21 cellular contexts compared by ENCODE assay signal in genomic region chr14:79578470-79578869, GRCh38.
A peak's percentile ranks its signal among the peaks of the same experiment; 100 is the strongest.
DNase-seq lines count a peak whose midpoint lies in the region; ATAC-seq, FAIRE-seq and TF ChIP-seq lines count a peak whose summit lies in the region.
"Had no signal": no experiment of that assay in that cellular context is flagged by ENCODE, and none has a peak within 500 bp of the region (broad histone marks: within the 10 kb centered on the region; RNA-seq: fewer than 3 reads in every experiment).

No MANE protein-coding gene starts in this region.

- H3K4me1 Mint-ChIP-seq in nephron progenitor cell = peaks cover 62% of the 10 kb centered on the region
- H3K4me1 Mint-ChIP-seq in activated T-cell treated with anti-CD3 and anti-CD28 coated beads, Interleukin-2, amount 50 U/mL, for 72 hours (ENCODE audit: low read depth) = no peaks in the 10 kb centered on the region
- H3K4me1 Mint-ChIP-seq: CD8-positive, alpha-beta memory T cell had no signal

- CTCF ChIA-PET in A549 (lab: Yijun Ruan, JAX) = no interaction called here

- 0 out of 3 replicates have a peak overlapping the region, but pooled peaks have one; percentile 16 for H3K4me2 ChIP-seq in A549

- ATAC-seq in A549 (no peak), GM18502 (IDR thresholded peaks at IDR 0.05; ENCODE audit: poor library complexity, unreplicated experiment) (no peak)
- no peak for ATAC-seq in activated T-cell treated with anti-CD3 and anti-CD28 coated beads, Interleukin-2, amount 50 U/mL, for 72 hours (replicated peaks in 1 of 2)
- ATAC-seq: SK-N-SH treated with all-trans-retinoic acid at 6 μM for 48 hours had no signal

- no peaks in the 10 kb centered on the region for H3K36me3 Mint-ChIP-seq in nephron progenitor cell (ENCODE audit: low read depth)
- H3K36me3 Mint-ChIP-seq in activated T-cell treated with anti-CD3 and anti-CD28 coated beads, Interleukin-2, amount 50 U/mL, for 72 hours (ENCODE audit: insufficient read depth in 2 of 2) = no peaks in the 10 kb centered on the region
- H3K36me3 Mint-ChIP-seq: CD8-positive, alpha-beta memory T cell had no signal

- TF ChIP-seq CTCF in A549 (IDR thresholded peaks at IDR 0.05) = no peak
- no peak for TF ChIP-seq CTCF in nephron progenitor cell (IDR thresholded peaks at IDR 0.05)

- no peak for TF ChIP-seq EP300 in A549 (IDR thresholded peaks at IDR 0.05)

- no peaks in the 10 kb centered on the region for H3K9me3 ChIP-seq in A549

- H3K4me1 ChIP-seq in A549 = peaks cover 29% of the 10 kb centered on the region

- H3K4me3 Mint-ChIP-seq in nephron progenitor cell = no peak overlapping the region
- no peak overlapping the region for H3K4me3 Mint-ChIP-seq in activated T-cell treated with anti-CD3 and anti-CD28 coated beads, Interleukin-2, amount 50 U/mL, for 72 hours
- H3K4me3 Mint-ChIP-seq: CD8-positive, alpha-beta memory T cell had no signal

- WGBS in A549 (ENCODE audit: missing lambda C conversion rate) = 64% methylated on average over 3 of the region's 3 CpGs

- POLR2A ChIA-PET in A549 (lab: Yijun Ruan, JAX) = no interaction called here

- no peak for TF ChIP-seq POLR2A in A549 (IDR thresholded peaks at IDR 0.05; ENCODE audit: low read length)

- no peak for TF ChIP-seq RAD21 in A549 (conservative IDR thresholded peaks at IDR 0.05 in 1 of 2, IDR thresholded peaks at IDR 0.05 in 1 of 2)

- peak overlapping the region in 1 of 2 experiments; percentile 37; a peak in 3 of 6 replicates for H3K27ac ChIP-seq in A549
- H3K27ac ChIP-seq: 22Rv1 had no signal

- H3K4me3 ChIP-seq in A549 = no peak overlapping the region

- DNase-seq in A549 (ENCODE audit: low read depth in 1 of 2, low spot score in 1 of 2) (no peak), M059J (ENCODE audit: low read depth) (peak; percentile 74), cerebellar cortex (ENCODE audit: low spot score) (peak; percentile 29), nephron progenitor cell (no peak), activated gamma-delta T cell treated with Interleukin-2 at 50 U/mL for 16 hours (no peak)
- DNase-seq in activated CD4-positive, alpha-beta T cell treated with anti-CD3 and anti-CD28 coated beads, Interleukin-2, amount 50 U/mL, for 48 hours = no peak
- no peak for DNase-seq in activated T-cell treated with anti-CD3 and anti-CD28 coated beads, Interleukin-2, amount 50 U/mL, for 72 hours
- DNase-seq: CD8-positive, alpha-beta memory T cell; DMS79 treated with DMSO at 0.1 percent for 48 hours; GF-D8; GOT3; NCI-H1105 treated with DMSO at 0.1 percent for 48 hours; NCI-H1694 treated with DMSO at 0.1 percent for 48 hours; NCI-H446 treated with DMSO at 0.1 percent for 48 hours; NCI-H748 treated with DMSO at 0.1 percent for 48 hours; OCI-M1; SHP77 treated with DMSO at 0.1 percent for 48 hours had no signal

- no peaks in the 10 kb centered on the region for H3K9me3 Mint-ChIP-seq in nephron progenitor cell
- peaks cover 1 to 2% of the 10 kb centered on the region in 2 donors for H3K9me3 Mint-ChIP-seq in activated T-cell treated with anti-CD3 and anti-CD28 coated beads, Interleukin-2, amount 50 U/mL, for 72 hours

- FAIRE-seq in A549 (lab: Jason Lieb, UNC) = no peak
- FAIRE-seq: D721Med had no signal

- H3K27ac Mint-ChIP-seq in nephron progenitor cell = peak overlapping the region; percentile 79
- no peak overlapping the region for H3K27ac Mint-ChIP-seq in activated T-cell treated with anti-CD3 and anti-CD28 coated beads, Interleukin-2, amount 50 U/mL, for 72 hours
- H3K27ac Mint-ChIP-seq: CD8-positive, alpha-beta memory T cell had no signal

- H3K27me3 Mint-ChIP-seq in nephron progenitor cell (ENCODE audit: low read depth, poor library complexity) = no peaks in the 10 kb centered on the region
- H3K27me3 Mint-ChIP-seq in activated T-cell treated with anti-CD3 and anti-CD28 coated beads, Interleukin-2, amount 50 U/mL, for 72 hours (ENCODE audit: low read depth) = no peaks in the 10 kb centered on the region

TF ChIP-seq in A549, 52 proteins besides CTCF, POLR2A, EP300 and RAD21:
- TF ChIP-seq KDM1A (IDR thresholded peaks at IDR 0.05; ENCODE audit: low read depth) = no peak
- no peak for TF ChIP-seq ZFP36 (IDR thresholded peaks at IDR 0.05; ENCODE audit: borderline replicate concordance, partially characterized antibody)
- no peak for TF ChIP-seq USF2 (IDR thresholded peaks at IDR 0.05)
- no peak for TF ChIP-seq CBX8 (IDR thresholded peaks at IDR 0.05)
- TF ChIP-seq, protein P1, sequence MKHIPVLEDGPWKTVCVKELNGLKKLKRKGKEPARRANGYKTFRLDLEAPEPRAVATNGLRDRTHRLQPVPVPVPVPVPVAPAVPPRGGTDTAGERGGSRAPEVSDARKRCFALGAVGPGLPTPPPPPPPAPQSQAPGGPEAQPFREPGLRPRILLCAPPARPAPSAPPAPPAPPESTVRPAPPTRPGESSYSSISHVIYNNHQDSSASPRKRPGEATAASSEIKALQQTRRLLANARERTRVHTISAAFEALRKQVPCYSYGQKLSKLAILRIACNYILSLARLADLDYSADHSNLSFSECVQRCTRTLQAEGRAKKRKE (CRISPR knock-in tag; IDR thresholded peaks at IDR 0.05; ENCODE audit: low read depth) = no peak
- no peak for TF ChIP-seq BHLHE40 (IDR thresholded peaks at IDR 0.05; ENCODE audit: low read depth, low read length)
- no peak for TF ChIP-seq SMC3 (IDR thresholded peaks at IDR 0.05)
- TF ChIP-seq NR3C1 (IDR thresholded peaks at IDR 0.05) = no peak
- TF ChIP-seq HOXB5 (CRISPR knock-in tag; IDR thresholded peaks at IDR 0.05) = no peak
- TF ChIP-seq CHD4 (IDR thresholded peaks at IDR 0.05; ENCODE audit: borderline replicate concordance) = no peak
- TF ChIP-seq ZC3H11A (IDR thresholded peaks at IDR 0.05) = no peak
- no peak for TF ChIP-seq FOXS1 (CRISPR knock-in tag; IDR thresholded peaks at IDR 0.05)
- TF ChIP-seq, protein P2, sequence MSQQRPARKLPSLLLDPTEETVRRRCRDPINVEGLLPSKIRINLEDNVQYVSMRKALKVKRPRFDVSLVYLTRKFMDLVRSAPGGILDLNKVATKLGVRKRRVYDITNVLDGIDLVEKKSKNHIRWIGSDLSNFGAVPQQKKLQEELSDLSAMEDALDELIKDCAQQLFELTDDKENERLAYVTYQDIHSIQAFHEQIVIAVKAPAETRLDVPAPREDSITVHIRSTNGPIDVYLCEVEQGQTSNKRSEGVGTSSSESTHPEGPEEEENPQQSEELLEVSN (IDR thresholded peaks at IDR 0.05; ENCODE audit: borderline replicate concordance, low read depth) = no peak
- no peak for TF ChIP-seq CEBPB (IDR thresholded peaks at IDR 0.05)
- no peak for TF ChIP-seq CHD2 (IDR thresholded peaks at IDR 0.05; ENCODE audit: low read length, partially characterized antibody)
- no peak for TF ChIP-seq RNF2 (IDR thresholded peaks at IDR 0.05; ENCODE audit: borderline replicate concordance, low read depth)
TF ChIP-seq in A549: peak in this region for 0.

Comparison
In these comparisons a context has a peak if more than half of its experiments do, and no peak if none do; other contexts are left out.
1. DNase-seq: peak in M059J (single experiment) and cerebellar cortex (single experiment); none in A549 (0 of 2), nephron progenitor cell (single experiment), activated CD4-positive, alpha-beta T cell treated with anti-CD3 and anti-CD28 coated beads, Interleukin-2, amount 50 U/mL, for 48 hours (0 of 2), activated T-cell treated with anti-CD3 and anti-CD28 coated beads, Interleukin-2, amount 50 U/mL, for 72 hours (0 of 2) and activated gamma-delta T cell treated with Interleukin-2 at 50 U/mL for 16 hours (single experiment).